ENCODE assay signal across 18 cellular contexts in genomic region chr12:120696599-120696998, GRCh38. TPM values are rescaled to one million over a fixed set of nuclear protein-coding genes. Genes with fewer than 3 reads are reported as not detected.
"Had no signal": no experiment of that assay in that cellular context is flagged by ENCODE, and none has a peak within 500 bp of the region (broad histone marks: within the 10 kb centered on the region; RNA-seq: fewer than 3 reads in every experiment).

No MANE protein-coding gene starts in this region.

- H3K9me3 Mint-ChIP-seq: activated CD8-positive, alpha-beta T cell treated with anti-CD3 and anti-CD28 coated beads for 36 hours; activated naive CD8-positive, alpha-beta T cell treated with anti-CD3 and anti-CD28 coated beads for 36 hours; brain; nephron progenitor cell; WTC11 had no signal

- H3K27me3 ChIP-seq: esophagus squamous epithelium, sigmoid colon, tibial nerve had no signal

- H3K27me3 Mint-ChIP-seq: activated CD8-positive, alpha-beta T cell treated with anti-CD3 and anti-CD28 coated beads for 36 hours; activated naive CD8-positive, alpha-beta T cell treated with anti-CD3 and anti-CD28 coated beads for 36 hours; brain had no signal

- H3K4me3 Mint-ChIP-seq: activated CD8-positive, alpha-beta T cell treated with anti-CD3 and anti-CD28 coated beads for 36 hours; activated naive CD8-positive, alpha-beta T cell treated with anti-CD3 and anti-CD28 coated beads for 36 hours; brain; nephron progenitor cell; WTC11 had no signal

- DNase-seq: activated CD4-positive, alpha-beta T cell treated with anti-CD3 and anti-CD28 coated beads for 4 hours; activated CD8-positive, alpha-beta T cell treated with anti-CD3 and anti-CD28 coated beads for 36 hours; activated naive CD8-positive, alpha-beta T cell treated with anti-CD3 and anti-CD28 coated beads for 36 hours; central memory CD4-positive, alpha-beta T cell; esophagus squamous epithelium; mammary epithelial cell; nephron progenitor cell; sigmoid colon; stimulated activated CD4-positive, alpha-beta T cell treated with anti-CD3 and anti-CD28 coated beads, Interleukin-12 subunit alpha, Interleukin-12 subunit beta, amount 100 ng/mL, for 4 hours; stimulated activated naive CD4-positive, alpha-beta T cell; T-helper 2 cell had no signal

- H3K4me3 ChIP-seq: coronary artery, esophagus squamous epithelium, sigmoid colon, tibial nerve had no signal

- H3K27ac Mint-ChIP-seq: activated CD8-positive, alpha-beta T cell treated with anti-CD3 and anti-CD28 coated beads for 36 hours; activated naive CD8-positive, alpha-beta T cell treated with anti-CD3 and anti-CD28 coated beads for 36 hours; nephron progenitor cell; WTC11 had no signal

- H3K9me3 ChIP-seq: esophagus squamous epithelium, sigmoid colon, tibial nerve had no signal

- H3K27ac ChIP-seq: coronary artery, esophagus squamous epithelium, sigmoid colon, tibial nerve had no signal

RNA-seq across cellular contexts. Expression of gene CABP1, which starts 56.2 kb away (rescaled TPM):
- total RNA-seq: fibroblast of villous mesenchyme, mononuclear cell, osteoblast had no signal
